ENCODE assay signal across 8 cellular contexts in genomic region chr17:60677308-60678117, GRCh38. TPM values are rescaled to one million over a fixed set of nuclear protein-coding genes. Genes with fewer than 3 reads are reported as not detected.
DNase-seq lines count a peak whose midpoint lies in the region; ATAC-seq and TF ChIP-seq lines count a peak whose summit lies in the region.

TSS of gene BCAS3 (plus strand) at chr17:60677851.

- no peaks in the 10 kb centered on the region for H3K36me3 Mint-ChIP-seq in nephron (ENCODE audit: low read depth)
- H3K36me3 Mint-ChIP-seq in stimulated activated naive CD8-positive, alpha-beta T cell treated with anti-CD3 and anti-CD28 coated beads, Interleukin-15, Interleukin-2, amounts not matched to agents 100 ng/mL and 50 ng/mL, for 24 hours (ENCODE audit: low read depth) = no peaks in the 10 kb centered on the region

- no peaks in the 10 kb centered on the region for H3K27me3 Mint-ChIP-seq in nephron (ENCODE audit: low read depth)
- H3K27me3 Mint-ChIP-seq in stimulated activated naive CD8-positive, alpha-beta T cell treated with anti-CD3 and anti-CD28 coated beads, Interleukin-15, Interleukin-2, amounts not matched to agents 100 ng/mL and 50 ng/mL, for 24 hours = no peaks in the 10 kb centered on the region

- H3K27ac Mint-ChIP-seq in nephron = peak within 1 kb of the TSS; percentile 70 to 97 (median 89)
- peak within 1 kb of the TSS; percentile 90 for H3K27ac Mint-ChIP-seq in stimulated activated naive CD8-positive, alpha-beta T cell treated with anti-CD3 and anti-CD28 coated beads, Interleukin-15, Interleukin-2, amounts not matched to agents 100 ng/mL and 50 ng/mL, for 24 hours

- peaks cover 14% of the 10 kb centered on the region for H3K4me1 Mint-ChIP-seq in nephron
- peaks cover 19% of the 10 kb centered on the region for H3K4me1 Mint-ChIP-seq in stimulated activated naive CD8-positive, alpha-beta T cell treated with anti-CD3 and anti-CD28 coated beads, Interleukin-15, Interleukin-2, amounts not matched to agents 100 ng/mL and 50 ng/mL, for 24 hours (ENCODE audit: low read depth)

- peaks cover 2% of the 10 kb centered on the region for H3K9me3 Mint-ChIP-seq in nephron
- peaks cover 3% of the 10 kb centered on the region for H3K9me3 Mint-ChIP-seq in stimulated activated naive CD8-positive, alpha-beta T cell treated with anti-CD3 and anti-CD28 coated beads, Interleukin-15, Interleukin-2, amounts not matched to agents 100 ng/mL and 50 ng/mL, for 24 hours

- TF ChIP-seq CTCF in RWPE2 (IDR thresholded peaks at IDR 0.05; ENCODE audit: poor library complexity, severe bottlenecking) = no peak
- TF ChIP-seq CTCF in fibroblast of the aortic adventitia (IDR thresholded peaks at IDR 0.05; ENCODE audit: insufficient read depth, low read length) = no peak
- TF ChIP-seq CTCF in nephron (IDR thresholded peaks at IDR 0.05; ENCODE audit: unreplicated experiment in 3 of 3) = no peak

- H3K4me1 ChIP-seq in RWPE2 (ENCODE audit: insufficient read depth, poor library complexity, severe bottlenecking) = no peaks in the 10 kb centered on the region

- no peaks in the 10 kb centered on the region for H3K36me3 ChIP-seq in RWPE2 (ENCODE audit: low read depth)

- no peaks in the 10 kb centered on the region for H3K27me3 ChIP-seq in RWPE2 (ENCODE audit: insufficient read depth, poor library complexity, severe bottlenecking)

- H3K4me3 Mint-ChIP-seq in nephron = peak within 1 kb of the TSS; percentile 92 to 97 (median 93)
- H3K4me3 Mint-ChIP-seq in stimulated activated naive CD8-positive, alpha-beta T cell treated with anti-CD3 and anti-CD28 coated beads, Interleukin-15, Interleukin-2, amounts not matched to agents 100 ng/mL and 50 ng/mL, for 24 hours = peak within 1 kb of the TSS; percentile 100

- peak; percentile 99 for DNase-seq in EH (ENCODE audit: low read depth)
- DNase-seq in H4 (ENCODE audit: low spot score) = peak; percentile 99
- DNase-seq in LoVo (ENCODE audit: low spot score) = peak; percentile 100
- DNase-seq in RWPE2 (ENCODE audit: low spot score) = peak; percentile 99
- DNase-seq in activated T-helper 9 cell treated with anti-CD3 and anti-CD28 coated beads, Interleukin-2, amount 50 U/mL, for 16 hours (ENCODE audit: low read depth) = peak; percentile 94
- DNase-seq in fibroblast of the aortic adventitia (ENCODE audit: low read depth) = peak; percentile 99

- peak; percentile 97 for ATAC-seq in RWPE2 (ENCODE audit: low read depth)

- H3K27ac ChIP-seq in RWPE2 (ENCODE audit: poor library complexity, severe bottlenecking) = no peak within 1 kb of the TSS

- H3K4me3 ChIP-seq in RWPE2 (ENCODE audit: severe bottlenecking) = peak within 1 kb of the TSS; percentile 51
- peak within 1 kb of the TSS; percentile 94 for H3K4me3 ChIP-seq in fibroblast of the aortic adventitia (ENCODE audit: low read depth, low read length)

- H3K9me3 ChIP-seq in RWPE2 (ENCODE audit: severe bottlenecking) = no peaks in the 10 kb centered on the region

RNA-seq across cellular contexts. Expression of gene BCAS3, which starts in this region (rescaled TPM):
- 10.2 and 18.1 TPM in 2 replicates for total RNA-seq in H4 (2014; rRNA removed; shearing (Covaris generic))
- total RNA-seq in fibroblast of the aortic adventitia (ENCODE audit: low replicate concordance) = 29.6 and 75.1 TPM in 2 replicates
